In the genomic region with DNA sequence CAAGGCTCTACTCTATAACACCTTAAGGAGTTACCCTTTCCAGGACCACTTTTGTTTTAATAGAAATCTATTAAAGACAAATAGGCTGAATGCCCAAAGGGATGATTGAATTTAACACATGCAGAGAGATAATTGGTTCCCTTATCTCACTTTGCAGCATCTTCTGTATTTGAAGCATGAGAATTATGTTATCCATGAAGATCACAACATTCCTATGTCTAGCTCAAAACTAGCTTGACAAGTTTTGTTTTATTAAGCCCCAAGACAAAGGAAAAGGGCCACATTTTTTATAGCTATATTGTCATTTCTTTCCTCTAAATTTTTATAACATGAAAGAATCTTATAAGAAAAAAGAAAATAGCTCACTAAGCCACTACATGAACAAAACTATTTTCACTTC, we compare ENCODE assay signal across 2 cellular contexts.
TF ChIP-seq lines count a peak whose summit lies in the region.

No MANE protein-coding gene starts in this region.

TF ChIP-seq in SK-N-SH treated with all-trans-retinoic acid at 6 μM for 48 hours, 23 proteins besides CTCF, POLR2A, EP300 and RAD21:
- TF ChIP-seq ISL1 (CRISPR knock-in tag; IDR thresholded peaks at IDR 0.05): 0 out of 2 replicates have a peak, but pooled peaks have one; percentile 34
- TF ChIP-seq PPARA (CRISPR knock-in tag; IDR thresholded peaks at IDR 0.05; ENCODE audit: borderline replicate concordance): no peak
- no peak for TF ChIP-seq TOX (CRISPR knock-in tag; IDR thresholded peaks at IDR 0.05; ENCODE audit: borderline replicate concordance)
- no peak for TF ChIP-seq BACH2 (CRISPR knock-in tag; IDR thresholded peaks at IDR 0.05; ENCODE audit: borderline replicate concordance)
- no peak for TF ChIP-seq ZNF70 (CRISPR knock-in tag; IDR thresholded peaks at IDR 0.05)
- no peak for TF ChIP-seq RARB (CRISPR knock-in tag; IDR thresholded peaks at IDR 0.05)
- no peak for TF ChIP-seq ARNTL (CRISPR knock-in tag; IDR thresholded peaks at IDR 0.05; ENCODE audit: borderline replicate concordance, low read depth)

TF ChIP-seq in SK-N-SH, 30 proteins besides CTCF, POLR2A, EP300 and RAD21:
- TF ChIP-seq MEF2A (IDR thresholded peaks at IDR 0.05; ENCODE audit: borderline replicate concordance, low read depth): no peak
- no peak for TF ChIP-seq NRF1 (IDR thresholded peaks at IDR 0.05; ENCODE audit: low read depth, low read length)
- TF ChIP-seq, protein P1, sequence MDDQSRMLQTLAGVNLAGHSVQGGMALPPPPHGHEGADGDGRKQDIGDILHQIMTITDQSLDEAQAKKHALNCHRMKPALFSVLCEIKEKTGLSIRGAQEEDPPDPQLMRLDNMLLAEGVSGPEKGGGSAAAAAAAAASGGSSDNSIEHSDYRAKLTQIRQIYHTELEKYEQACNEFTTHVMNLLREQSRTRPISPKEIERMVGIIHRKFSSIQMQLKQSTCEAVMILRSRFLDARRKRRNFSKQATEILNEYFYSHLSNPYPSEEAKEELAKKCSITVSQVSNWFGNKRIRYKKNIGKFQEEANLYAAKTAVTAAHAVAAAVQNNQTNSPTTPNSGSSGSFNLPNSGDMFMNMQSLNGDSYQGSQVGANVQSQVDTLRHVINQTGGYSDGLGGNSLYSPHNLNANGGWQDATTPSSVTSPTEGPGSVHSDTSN (IDR thresholded peaks at IDR 0.05): no peak
- TF ChIP-seq NFIC (IDR thresholded peaks at IDR 0.05; ENCODE audit: borderline replicate concordance): no peak
TF ChIP-seq in SK-N-SH: peak in this region for 0.
